ENCODE assay signal across 1 cellular context in the genomic region with DNA sequence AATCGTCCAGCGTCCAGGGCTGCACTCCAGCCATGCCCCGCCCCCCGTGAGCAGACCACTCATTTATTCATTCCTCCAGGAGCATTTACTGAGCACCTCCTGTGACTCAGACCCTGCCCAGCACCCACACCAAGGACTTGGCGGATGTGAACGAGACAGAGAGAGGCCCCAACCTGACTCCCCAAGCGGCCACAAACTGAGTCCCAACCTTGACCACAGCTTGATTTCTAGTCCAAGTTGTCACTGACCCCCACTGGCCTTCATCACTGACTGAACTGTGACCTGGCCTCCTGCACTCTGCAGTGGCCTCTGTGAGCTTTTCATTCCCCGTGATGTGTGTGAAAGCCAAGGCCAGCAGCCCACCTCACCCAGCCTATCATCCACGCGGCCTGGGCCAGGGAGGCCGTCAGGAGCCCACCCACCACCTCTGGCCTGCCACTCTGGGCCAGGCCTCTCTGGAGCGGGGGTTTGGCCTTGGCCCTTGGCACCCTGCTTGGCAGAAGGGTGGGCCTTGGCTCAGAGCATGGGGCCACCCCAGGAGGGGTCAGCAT.
TF ChIP-seq lines count a peak whose summit lies in the region.

No MANE protein-coding gene starts in this region.

TF ChIP-seq in HepG2, 621 proteins besides CTCF, POLR2A, EP300 and RAD21 (continued from another document):
- TF ChIP-seq SRSF9 (IDR thresholded peaks at IDR 0.05; ENCODE audit: borderline replicate concordance, insufficient read depth, low read depth, low read length, poor library complexity, severe bottlenecking) (no peak), AKAP8 (CRISPR knock-in tag; IDR thresholded peaks at IDR 0.05) (no peak), NR1H2 (CRISPR knock-in tag; IDR thresholded peaks at IDR 0.05; ENCODE audit: borderline replicate concordance, low read depth) (no peak), JDP2 (CRISPR knock-in tag; IDR thresholded peaks at IDR 0.05; ENCODE audit: borderline replicate concordance) (no peak), ERF (CRISPR knock-in tag; IDR thresholded peaks at IDR 0.05) (no peak), DNMT3B (CRISPR knock-in tag; conservative IDR thresholded peaks at IDR 0.05) (no peak), GMEB2 (CRISPR knock-in tag; IDR thresholded peaks at IDR 0.05; ENCODE audit: low read depth) (no peak), ZSCAN9 (CRISPR knock-in tag; IDR thresholded peaks at IDR 0.05; ENCODE audit: borderline replicate concordance) (no peak), BATF2 (CRISPR knock-in tag; IDR thresholded peaks at IDR 0.05) (no peak), ZNF251 (CRISPR knock-in tag; IDR thresholded peaks at IDR 0.05) (no peak), AGO1 (IDR thresholded peaks at IDR 0.05; ENCODE audit: low read depth, low read length, poor library complexity, severe bottlenecking) (no peak), ZNF354B (CRISPR knock-in tag; IDR thresholded peaks at IDR 0.05) (no peak), ZMYM3 (CRISPR knock-in tag; IDR thresholded peaks at IDR 0.05) (peak; percentile 54; the same call in 1 of the 2 replicates), JUND (CRISPR knock-in tag; IDR thresholded peaks at IDR 0.05) (no peak), SALL1 (CRISPR knock-in tag; IDR thresholded peaks at IDR 0.05) (peak; percentile 17; the same call in 1 of the 2 replicates), MED1 (CRISPR knock-in tag; IDR thresholded peaks at IDR 0.05) (peak; percentile 36; the same call in 1 of the 2 replicates)
- TF ChIP-seq, protein P1, sequence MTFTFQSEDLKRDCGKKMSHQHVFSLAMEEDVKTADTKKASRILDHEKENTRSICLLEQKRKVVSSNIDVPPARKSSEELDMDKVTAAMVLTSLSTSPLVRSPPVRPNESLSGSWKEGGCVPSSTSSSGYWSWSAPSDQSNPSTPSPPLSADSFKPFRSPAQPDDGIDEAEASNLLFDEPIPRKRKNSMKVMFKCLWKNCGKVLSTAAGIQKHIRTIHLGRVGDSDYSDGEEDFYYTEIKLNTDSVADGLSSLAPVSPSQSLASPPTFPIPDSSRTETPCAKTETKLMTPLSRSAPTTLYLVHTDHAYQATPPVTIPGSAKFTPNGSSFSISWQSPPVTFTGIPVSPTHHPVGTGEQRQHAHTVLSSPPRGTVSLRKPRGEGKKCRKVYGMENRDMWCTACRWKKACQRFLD (CRISPR knock-in tag; IDR thresholded peaks at IDR 0.05; ENCODE audit: borderline replicate concordance), result no peak
